11 cellular contexts compared by ENCODE assay signal in genomic region chr6:146915671-146916127, GRCh38.
DNase-seq lines count a peak whose midpoint lies in the region; ATAC-seq and TF ChIP-seq lines count a peak whose summit lies in the region.
"Had no signal": no experiment of that assay in that cellular context is flagged by ENCODE, and none has a peak within 500 bp of the region (broad histone marks: within the 10 kb centered on the region; RNA-seq: fewer than 3 reads in every experiment).

No MANE protein-coding gene starts in this region.

- DNase-seq in AG04449 (ENCODE audit: low read depth, low spot score): no peak
- peak; percentile 9 for DNase-seq in LoVo (ENCODE audit: low spot score)
- no peak for DNase-seq in left colon
- no peak for DNase-seq in activated naive CD4-positive, alpha-beta T cell treated with anti-CD3 and anti-CD28 coated beads, Interleukin-2, amount 50 U/mL, for 16 hours
- DNase-seq in hypothalamus (lab: John Stamatoyannopoulos, UW): no peak
- no peak for DNase-seq in right cardiac atrium
- no peak for DNase-seq in activated CD4-positive, alpha-beta memory T cell treated with anti-CD3 and anti-CD28 coated beads for 36 hours
- DNase-seq: cortex of kidney; retina; stimulated activated naive B cell treated with anti-CD40 and anti-IgM and Interleukin-4, amounts not matched to agents 10 μg/mL and 1 μg/mL and 100 μg/mL, for 72 hours had no signal

- no peak overlapping the region for H3K27ac ChIP-seq in right cardiac atrium (ENCODE audit: low read length)

- H3K4me1 Mint-ChIP-seq in activated T-helper 17 cell treated with anti-CD3 and anti-CD28 coated beads, Interleukin-2, amount 50 U/mL, for 72 hours: peaks cover 9% of the 10 kb centered on the region
- peaks cover 10% of the 10 kb centered on the region for H3K4me1 Mint-ChIP-seq in activated CD4-positive, alpha-beta memory T cell treated with anti-CD3 and anti-CD28 coated beads for 36 hours (ENCODE audit: low read depth)

- H3K27me3 Mint-ChIP-seq in activated T-helper 17 cell treated with anti-CD3 and anti-CD28 coated beads, Interleukin-2, amount 50 U/mL, for 72 hours: peaks cover 15% of the 10 kb centered on the region
- peaks cover 7% of the 10 kb centered on the region for H3K27me3 Mint-ChIP-seq in activated CD4-positive, alpha-beta memory T cell treated with anti-CD3 and anti-CD28 coated beads for 36 hours

- no peaks in the 10 kb centered on the region for H3K4me1 ChIP-seq in right cardiac atrium (ENCODE audit: control insufficient read depth, insufficient read depth, low read length)

- no peaks in the 10 kb centered on the region for H3K27me3 ChIP-seq in right cardiac atrium (ENCODE audit: control insufficient read depth, insufficient read depth)

- H3K27ac Mint-ChIP-seq in activated T-helper 17 cell treated with anti-CD3 and anti-CD28 coated beads, Interleukin-2, amount 50 U/mL, for 72 hours: no peak overlapping the region
- no peak overlapping the region for H3K27ac Mint-ChIP-seq in activated CD4-positive, alpha-beta memory T cell treated with anti-CD3 and anti-CD28 coated beads for 36 hours
- H3K27ac Mint-ChIP-seq: stimulated activated naive B cell treated with anti-CD40 and anti-IgM and Interleukin-4, amounts not matched to agents 10 μg/mL and 1 μg/mL and 100 μg/mL, for 72 hours had no signal

- no peaks in the 10 kb centered on the region for H3K9me3 ChIP-seq in right cardiac atrium (ENCODE audit: control insufficient read depth, low read length)

- H3K36me3 Mint-ChIP-seq in activated T-helper 17 cell treated with anti-CD3 and anti-CD28 coated beads, Interleukin-2, amount 50 U/mL, for 72 hours (ENCODE audit: low read depth): no peaks in the 10 kb centered on the region
- no peaks in the 10 kb centered on the region for H3K36me3 Mint-ChIP-seq in activated CD4-positive, alpha-beta memory T cell treated with anti-CD3 and anti-CD28 coated beads for 36 hours
- H3K36me3 Mint-ChIP-seq: stimulated activated naive B cell treated with anti-CD40 and anti-IgM and Interleukin-4, amounts not matched to agents 10 μg/mL and 1 μg/mL and 100 μg/mL, for 72 hours had no signal

- POLR2A ChIA-PET in AG04449 (lab: Yijun Ruan, JAX): interaction anchor here (1.3 kb wide), 1 partner anchor 76 kb away, joined by 3 read pairs; no protein-coding TSS in a partner anchor
- POLR2A ChIA-PET in activated CD4-positive, alpha-beta memory T cell treated with anti-CD3 and anti-CD28 coated beads for 36 hours (lab: Charles Lee): no interaction called here

- intact Hi-C loops in left colon (cut with DNase I, micrococcal nuclease): no loop called here
- intact Hi-C loops in right cardiac atrium (cut with DNase I): no loop called here
- intact Hi-C loops in activated CD4-positive, alpha-beta memory T cell treated with anti-CD3 and anti-CD28 coated beads for 36 hours (cut with micrococcal nuclease): no loop called here

- TF ChIP-seq CTCF in AG04449 (IDR thresholded peaks at IDR 0.05; ENCODE audit: insufficient read depth, low read length, missing control alignments): no peak

- no peaks in the 10 kb centered on the region for H3K9me3 Mint-ChIP-seq in activated T-helper 17 cell treated with anti-CD3 and anti-CD28 coated beads, Interleukin-2, amount 50 U/mL, for 72 hours
- H3K9me3 Mint-ChIP-seq in activated CD4-positive, alpha-beta memory T cell treated with anti-CD3 and anti-CD28 coated beads for 36 hours: no peaks in the 10 kb centered on the region
- H3K9me3 Mint-ChIP-seq: stimulated activated naive B cell treated with anti-CD40 and anti-IgM and Interleukin-4, amounts not matched to agents 10 μg/mL and 1 μg/mL and 100 μg/mL, for 72 hours had no signal

- CTCF ChIA-PET in AG04449 (lab: Yijun Ruan, JAX): interaction anchor here (1.4 kb wide), 1 partner anchor 11 kb away, joined by 3 read pairs; no protein-coding TSS in a partner anchor
- CTCF ChIA-PET in activated CD4-positive, alpha-beta memory T cell treated with anti-CD3 and anti-CD28 coated beads for 36 hours (lab: Charles Lee): no interaction called here

- peak overlapping the region; percentile 12 for H3K4me3 ChIP-seq in AG04449 (ENCODE audit: low read depth, low read length)
- no peak overlapping the region for H3K4me3 ChIP-seq in right cardiac atrium (ENCODE audit: low read length)

- no peak overlapping the region for H3K4me3 Mint-ChIP-seq in activated T-helper 17 cell treated with anti-CD3 and anti-CD28 coated beads, Interleukin-2, amount 50 U/mL, for 72 hours
- no peak overlapping the region for H3K4me3 Mint-ChIP-seq in activated CD4-positive, alpha-beta memory T cell treated with anti-CD3 and anti-CD28 coated beads for 36 hours
- H3K4me3 Mint-ChIP-seq: stimulated activated naive B cell treated with anti-CD40 and anti-IgM and Interleukin-4, amounts not matched to agents 10 μg/mL and 1 μg/mL and 100 μg/mL, for 72 hours had no signal

- ATAC-seq in activated T-helper 17 cell treated with anti-CD3 and anti-CD28 coated beads, Interleukin-2, amount 50 U/mL, for 72 hours (replicated peaks): peak; percentile 37
- peak; percentile 46 for ATAC-seq in left colon
- no peak for ATAC-seq in right cardiac atrium
- ATAC-seq: stimulated activated naive B cell treated with anti-CD40 and anti-IgM and Interleukin-4, amounts not matched to agents 10 μg/mL and 1 μg/mL and 100 μg/mL, for 72 hours had no signal

Comparison
In these comparisons a context has a peak if more than half of its experiments do, and no peak if none do; other contexts are left out.
1. ATAC-seq: peak in activated T-helper 17 cell treated with anti-CD3 and anti-CD28 coated beads, Interleukin-2, amount 50 U/mL, for 72 hours (single experiment) and left colon (single experiment); none in right cardiac atrium (0 of 2).